ENCODE assay signal across 17 cellular contexts in the genomic region with DNA sequence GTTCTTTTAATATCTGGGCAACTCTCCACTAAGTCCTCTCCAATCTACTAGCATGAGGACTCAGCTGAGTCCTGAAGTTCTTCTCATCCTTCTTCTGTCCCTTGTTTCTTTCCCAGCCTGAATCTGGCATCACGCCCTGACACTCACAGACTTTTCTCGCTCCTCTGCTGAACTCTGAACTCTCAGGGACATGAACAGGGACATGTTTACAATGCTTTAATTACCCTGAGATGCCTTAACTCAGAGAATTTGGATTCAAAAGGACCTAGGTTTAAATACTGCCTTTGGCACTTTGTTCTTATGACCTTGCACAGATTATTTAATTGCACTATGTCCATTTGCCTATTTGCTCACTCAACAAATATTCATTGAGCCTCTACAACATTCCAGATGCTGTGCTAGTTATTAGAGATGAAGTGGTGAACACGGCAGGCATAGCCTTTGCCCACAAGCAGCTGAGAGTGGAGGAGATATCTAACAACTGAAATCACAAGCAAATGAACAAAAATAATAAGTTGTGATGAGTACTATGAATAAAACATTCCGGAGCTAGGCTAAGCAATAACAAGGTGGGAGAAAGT.
"Had no signal": no experiment of that assay in that cellular context is flagged by ENCODE, and none has a peak within 500 bp of the region (broad histone marks: within the 10 kb centered on the region; RNA-seq: fewer than 3 reads in every experiment).

No MANE protein-coding gene starts in this region.

- ATAC-seq: activated T-cell treated with anti-CD3 and anti-CD28 coated beads, Interleukin-2, amount 50 U/mL, for 72 hours; esophagus mucosa; left cardiac atrium; stimulated activated naive CD8-positive, alpha-beta T cell treated with anti-CD3 and anti-CD28 coated beads, Interleukin-15, Interleukin-2, amounts not matched to agents 100 U/mL and 50 U/mL, for 24 hours had no signal

- H3K9me3 ChIP-seq: adrenal gland, tibial artery had no signal

- DNase-seq: activated CD4-positive, alpha-beta T cell treated with anti-CD3 and anti-CD28 coated beads for 1 hour; activated CD8-positive, alpha-beta memory T cell treated with anti-CD3 and anti-CD28 coated beads for 24 hours; activated CD8-positive, alpha-beta memory T cell treated with anti-CD3 and anti-CD28 coated beads, Interleukin-2, amount 50 U/mL, for 48 hours; activated effector memory CD4-positive, alpha-beta T cell treated with anti-CD3 and anti-CD28 coated beads, Interleukin-2, amount 50 U/mL, for 16 hours; activated T-cell treated with anti-CD3 and anti-CD28 coated beads, Interleukin-2, amount 50 U/mL, for 72 hours; adrenal gland; cerebellar nuclear complex; effector CD4-positive, alpha-beta T cell; left cardiac atrium; retina; stimulated activated CD4-positive, alpha-beta T cell treated with anti-CD3 and anti-CD28 coated beads, Interleukin-2, amount 100 ng/mL, for 24 hours; stimulated activated naive CD8-positive, alpha-beta T cell treated with anti-CD3 and anti-CD28 coated beads, Interleukin-15, Interleukin-2, amounts not matched to agents 100 U/mL and 50 U/mL, for 24 hours; substantia nigra; tibial artery; WERI-Rb-1 had no signal

- H3K27me3 ChIP-seq: adrenal gland, tibial artery had no signal

- H3K4me3 ChIP-seq: adrenal gland, lung, tibial artery had no signal

- H3K36me3 ChIP-seq: adrenal gland, tibial artery, WERI-Rb-1 had no signal

- H3K4me1 ChIP-seq: adrenal gland, tibial artery had no signal

- H3K27ac ChIP-seq: adrenal gland, tibial artery, WERI-Rb-1 had no signal
